Comparison of ENCODE assay signal across 11 cellular contexts in the genomic region with DNA sequence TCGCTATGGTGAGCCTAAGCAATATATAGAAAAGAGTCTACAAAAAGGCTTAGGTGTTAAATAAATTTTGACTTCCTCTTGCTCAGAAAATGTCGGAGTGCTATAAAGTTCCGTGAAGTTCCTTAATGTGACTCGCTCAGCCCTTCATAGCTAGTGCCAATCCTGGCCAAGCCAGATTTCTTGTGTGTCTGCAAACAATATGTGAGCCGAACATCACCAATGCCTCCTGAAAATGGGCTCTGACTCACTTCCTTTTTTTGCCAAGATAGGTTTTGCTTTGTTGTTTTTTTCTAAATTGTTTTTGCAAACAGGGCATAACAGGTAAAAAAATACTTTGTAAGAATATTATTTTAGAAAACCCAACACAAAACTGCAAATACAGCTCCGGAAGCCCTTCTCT. TPM values are rescaled to one million over a fixed set of nuclear protein-coding genes. Genes with fewer than 3 reads are reported as not detected.
A peak's percentile ranks its signal among the peaks of the same experiment; 100 is the strongest.
DNase-seq lines count a peak whose midpoint lies in the region; ATAC-seq and TF ChIP-seq lines count a peak whose summit lies in the region.
"Had no signal": no experiment of that assay in that cellular context is flagged by ENCODE, and none has a peak within 500 bp of the region (broad histone marks: within the 10 kb centered on the region; RNA-seq: fewer than 3 reads in every experiment).

No MANE protein-coding gene starts in this region.

- H3K4me3 ChIP-seq in sigmoid colon, result no peak overlapping the region

- peaks cover 61% of the 10 kb centered on the region for H3K4me1 Mint-ChIP-seq in activated CD8-positive, alpha-beta memory T cell treated with anti-CD3 and anti-CD28 coated beads, Interleukin-2, amount 10 ng/mL, durations not matched to agents 7 days and 5 days

- CTCF ChIA-PET in activated CD8-positive, alpha-beta memory T cell treated with anti-CD3 and anti-CD28 coated beads, Interleukin-2, amount 10 ng/mL, durations not matched to agents 7 days and 5 days (lab: Charles Lee), result interaction anchor here (1.4 to 1.9 kb wide), 5 partner anchors 9 to 60 kb away, joined by 3 to 4 read pairs (median 4); partner anchors contain the start of gene CDC42EP3

- DNase-seq in activated CD8-positive, alpha-beta memory T cell treated with anti-CD3 and anti-CD28 coated beads, Interleukin-2, amount 10 ng/mL, durations not matched to agents 7 days and 5 days, result no peak
- DNase-seq in activated CD8-positive, alpha-beta memory T cell treated with anti-CD3 and anti-CD28 coated beads, Interleukin-2, amount 50 U/mL, for 48 hours, result no peak
- peak; percentile 89 for DNase-seq in RPMI7951 (ENCODE audit: low read depth)
- peak; percentile 21 for DNase-seq in effector CD4-positive, alpha-beta T cell
- no peak for DNase-seq in sigmoid colon
- DNase-seq in T-helper 9 cell, result no peak
- no peak for DNase-seq in NCI-H1417 (lab: John Stamatoyannopoulos, UW)
- DNase-seq: activated T-cell treated with anti-CD3 and anti-CD28 coated beads, Interleukin-2, amount 50 U/mL, for 4 hours; KBM-7; OCI-M1 had no signal

- intact Hi-C loops in sigmoid colon (cut with DNase I), result no loop called here

- peak overlapping the region; percentile 25 for H3K4me3 Mint-ChIP-seq in activated CD8-positive, alpha-beta memory T cell treated with anti-CD3 and anti-CD28 coated beads, Interleukin-2, amount 10 ng/mL, durations not matched to agents 7 days and 5 days

- TF ChIP-seq EP300 in sigmoid colon (IDR thresholded peaks at IDR 0.05), result no peak

- H3K27ac ChIP-seq in sigmoid colon, result peak overlapping the region; percentile 6 to 39 (median 18)

- peaks cover 3% of the 10 kb centered on the region for H3K9me3 Mint-ChIP-seq in activated CD8-positive, alpha-beta memory T cell treated with anti-CD3 and anti-CD28 coated beads, Interleukin-2, amount 10 ng/mL, durations not matched to agents 7 days and 5 days (ENCODE audit: low read depth)

- peak overlapping the region; percentile 79 for H3K27ac Mint-ChIP-seq in activated CD8-positive, alpha-beta memory T cell treated with anti-CD3 and anti-CD28 coated beads, Interleukin-2, amount 10 ng/mL, durations not matched to agents 7 days and 5 days

- TF ChIP-seq POLR2A in sigmoid colon (IDR thresholded peaks at IDR 0.05), result no peak

- 67 to 80% methylated on average over 6 of the region's 6 CpGs for WGBS in sigmoid colon, 2 donors

- TF ChIP-seq CTCF in sigmoid colon (IDR thresholded peaks at IDR 0.05), result no peak

- H3K9me3 ChIP-seq in sigmoid colon, result no peaks in the 10 kb centered on the region

- no peaks in the 10 kb centered on the region for H3K27me3 ChIP-seq in sigmoid colon

- H3K27me3 Mint-ChIP-seq in activated CD8-positive, alpha-beta memory T cell treated with anti-CD3 and anti-CD28 coated beads, Interleukin-2, amount 10 ng/mL, durations not matched to agents 7 days and 5 days, result no peaks in the 10 kb centered on the region

- H3K36me3 ChIP-seq in sigmoid colon, result peaks cover 0 to 50% (median 21%) of the 10 kb centered on the region in 4 donors

- ATAC-seq in activated CD8-positive, alpha-beta memory T cell treated with anti-CD3 and anti-CD28 coated beads, Interleukin-2, amount 10 ng/mL, durations not matched to agents 7 days and 5 days, result no peak
- ATAC-seq in GM18498 (IDR thresholded peaks at IDR 0.05; ENCODE audit: unreplicated experiment), result no peak
- ATAC-seq: activated T-cell treated with anti-CD3 and anti-CD28 coated beads, Interleukin-2, amount 50 U/mL, for 4 hours had no signal

- peaks cover 72% of the 10 kb centered on the region for H3K36me3 Mint-ChIP-seq in activated CD8-positive, alpha-beta memory T cell treated with anti-CD3 and anti-CD28 coated beads, Interleukin-2, amount 10 ng/mL, durations not matched to agents 7 days and 5 days

- H3K4me1 ChIP-seq in sigmoid colon, result peaks cover 0 to 81% (median 73%) of the 10 kb centered on the region in 4 donors

RNA-seq across cellular contexts. Expression of gene CDC42EP3, which starts 26.1 kb away (rescaled TPM):
- 10 to 100 TPM; 27.6 to 32.5 TPM for total RNA-seq in activated CD8-positive, alpha-beta memory T cell treated with anti-CD3 and anti-CD28 coated beads, Interleukin-2, amount 10 ng/mL, durations not matched to agents 7 days and 5 days
- 40.9 and 52.5 TPM in 2 replicates for total RNA-seq in RPMI7951 (2014; rRNA removed; shearing (Covaris generic))
- 10 to 100 TPM; 41.1 to 84.5 (median 44.8) TPM for total RNA-seq in sigmoid colon
- polyA plus RNA-seq in sigmoid colon, result 10 to 100 TPM; 10.9 to 20.4 (median 11.8) TPM

Comparison
In these comparisons a context has a peak if more than half of its experiments do, and no peak if none do; other contexts are left out.
1. DNase-seq: peak in RPMI7951 (single experiment) and effector CD4-positive, alpha-beta T cell (single experiment); none in activated CD8-positive, alpha-beta memory T cell treated with anti-CD3 and anti-CD28 coated beads, Interleukin-2, amount 10 ng/mL, durations not matched to agents 7 days and 5 days (single experiment), activated CD8-positive, alpha-beta memory T cell treated with anti-CD3 and anti-CD28 coated beads, Interleukin-2, amount 50 U/mL, for 48 hours (single experiment), sigmoid colon (single experiment), T-helper 9 cell (single experiment) and NCI-H1417 (0 of 3).